ENCODE assay signal across 1 cellular context in the genomic region with DNA sequence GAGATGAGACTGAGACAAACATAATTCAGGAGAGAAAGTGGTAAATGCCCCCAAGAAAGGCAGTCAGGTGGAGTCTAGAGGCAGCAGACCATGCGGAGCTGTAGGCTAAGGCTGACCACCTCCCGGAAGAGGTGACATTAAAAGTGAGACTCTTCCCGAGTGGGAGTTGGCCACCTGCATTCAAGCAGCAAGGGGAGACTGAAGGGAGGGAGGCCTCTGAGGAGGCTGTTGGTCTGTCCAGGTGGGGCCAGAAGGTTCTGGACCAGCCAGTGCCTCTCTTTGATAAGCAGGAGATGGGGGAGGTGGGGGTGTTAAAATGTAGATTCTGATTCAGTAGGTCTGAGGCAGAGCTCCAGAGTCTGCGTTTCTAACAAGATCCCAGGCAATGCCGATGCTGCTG.
TF ChIP-seq lines count a peak whose summit lies in the region.

No MANE protein-coding gene starts in this region.

TF ChIP-seq in H1, 55 proteins besides CTCF, POLR2A, EP300 and RAD21:
- TF ChIP-seq GTF2F1 (IDR thresholded peaks at IDR 0.05; ENCODE audit: borderline replicate concordance, low read depth, low read length) (no peak), ZNF274 (IDR thresholded peaks at IDR 0.05; ENCODE audit: borderline replicate concordance, extremely low read depth, low read length) (no peak), CBX8 (IDR thresholded peaks at IDR 0.05; ENCODE audit: borderline replicate concordance, low read depth, low read length) (no peak), BACH1 (IDR thresholded peaks at IDR 0.05; ENCODE audit: low read length) (no peak), CBX5 (IDR thresholded peaks at IDR 0.05; ENCODE audit: low read depth, low read length) (no peak), SAP30 (IDR thresholded peaks at IDR 0.05; ENCODE audit: insufficient read depth, insufficient replicate concordance, low read length) (no peak), SUZ12 (IDR thresholded peaks at IDR 0.05; ENCODE audit: low read length) (no peak; the same call in 1 of the 2 replicates), HDAC6 (IDR thresholded peaks at IDR 0.05; ENCODE audit: low read depth, low read length) (no peak), FOSL1 (IDR thresholded peaks at IDR 0.05; ENCODE audit: insufficient read depth, low read depth, low read length) (no peak), TCF12 (IDR thresholded peaks at IDR 0.05; ENCODE audit: low read depth, low read length) (no peak), JUN (IDR thresholded peaks at IDR 0.05; ENCODE audit: low read depth, low read length) (no peak), EGR1 (IDR thresholded peaks at IDR 0.05; ENCODE audit: borderline replicate concordance, low read depth, low read length) (no peak), SP2 (IDR thresholded peaks at IDR 0.05; ENCODE audit: low read length) (no peak), JUND (IDR thresholded peaks at IDR 0.05; ENCODE audit: low read length) (no peak), TAF7 (optimal IDR thresholded peaks at IDR 0.05; ENCODE audit: borderline replicate concordance, low read depth, low read length) (no peak)
- TF ChIP-seq, protein P1, sequence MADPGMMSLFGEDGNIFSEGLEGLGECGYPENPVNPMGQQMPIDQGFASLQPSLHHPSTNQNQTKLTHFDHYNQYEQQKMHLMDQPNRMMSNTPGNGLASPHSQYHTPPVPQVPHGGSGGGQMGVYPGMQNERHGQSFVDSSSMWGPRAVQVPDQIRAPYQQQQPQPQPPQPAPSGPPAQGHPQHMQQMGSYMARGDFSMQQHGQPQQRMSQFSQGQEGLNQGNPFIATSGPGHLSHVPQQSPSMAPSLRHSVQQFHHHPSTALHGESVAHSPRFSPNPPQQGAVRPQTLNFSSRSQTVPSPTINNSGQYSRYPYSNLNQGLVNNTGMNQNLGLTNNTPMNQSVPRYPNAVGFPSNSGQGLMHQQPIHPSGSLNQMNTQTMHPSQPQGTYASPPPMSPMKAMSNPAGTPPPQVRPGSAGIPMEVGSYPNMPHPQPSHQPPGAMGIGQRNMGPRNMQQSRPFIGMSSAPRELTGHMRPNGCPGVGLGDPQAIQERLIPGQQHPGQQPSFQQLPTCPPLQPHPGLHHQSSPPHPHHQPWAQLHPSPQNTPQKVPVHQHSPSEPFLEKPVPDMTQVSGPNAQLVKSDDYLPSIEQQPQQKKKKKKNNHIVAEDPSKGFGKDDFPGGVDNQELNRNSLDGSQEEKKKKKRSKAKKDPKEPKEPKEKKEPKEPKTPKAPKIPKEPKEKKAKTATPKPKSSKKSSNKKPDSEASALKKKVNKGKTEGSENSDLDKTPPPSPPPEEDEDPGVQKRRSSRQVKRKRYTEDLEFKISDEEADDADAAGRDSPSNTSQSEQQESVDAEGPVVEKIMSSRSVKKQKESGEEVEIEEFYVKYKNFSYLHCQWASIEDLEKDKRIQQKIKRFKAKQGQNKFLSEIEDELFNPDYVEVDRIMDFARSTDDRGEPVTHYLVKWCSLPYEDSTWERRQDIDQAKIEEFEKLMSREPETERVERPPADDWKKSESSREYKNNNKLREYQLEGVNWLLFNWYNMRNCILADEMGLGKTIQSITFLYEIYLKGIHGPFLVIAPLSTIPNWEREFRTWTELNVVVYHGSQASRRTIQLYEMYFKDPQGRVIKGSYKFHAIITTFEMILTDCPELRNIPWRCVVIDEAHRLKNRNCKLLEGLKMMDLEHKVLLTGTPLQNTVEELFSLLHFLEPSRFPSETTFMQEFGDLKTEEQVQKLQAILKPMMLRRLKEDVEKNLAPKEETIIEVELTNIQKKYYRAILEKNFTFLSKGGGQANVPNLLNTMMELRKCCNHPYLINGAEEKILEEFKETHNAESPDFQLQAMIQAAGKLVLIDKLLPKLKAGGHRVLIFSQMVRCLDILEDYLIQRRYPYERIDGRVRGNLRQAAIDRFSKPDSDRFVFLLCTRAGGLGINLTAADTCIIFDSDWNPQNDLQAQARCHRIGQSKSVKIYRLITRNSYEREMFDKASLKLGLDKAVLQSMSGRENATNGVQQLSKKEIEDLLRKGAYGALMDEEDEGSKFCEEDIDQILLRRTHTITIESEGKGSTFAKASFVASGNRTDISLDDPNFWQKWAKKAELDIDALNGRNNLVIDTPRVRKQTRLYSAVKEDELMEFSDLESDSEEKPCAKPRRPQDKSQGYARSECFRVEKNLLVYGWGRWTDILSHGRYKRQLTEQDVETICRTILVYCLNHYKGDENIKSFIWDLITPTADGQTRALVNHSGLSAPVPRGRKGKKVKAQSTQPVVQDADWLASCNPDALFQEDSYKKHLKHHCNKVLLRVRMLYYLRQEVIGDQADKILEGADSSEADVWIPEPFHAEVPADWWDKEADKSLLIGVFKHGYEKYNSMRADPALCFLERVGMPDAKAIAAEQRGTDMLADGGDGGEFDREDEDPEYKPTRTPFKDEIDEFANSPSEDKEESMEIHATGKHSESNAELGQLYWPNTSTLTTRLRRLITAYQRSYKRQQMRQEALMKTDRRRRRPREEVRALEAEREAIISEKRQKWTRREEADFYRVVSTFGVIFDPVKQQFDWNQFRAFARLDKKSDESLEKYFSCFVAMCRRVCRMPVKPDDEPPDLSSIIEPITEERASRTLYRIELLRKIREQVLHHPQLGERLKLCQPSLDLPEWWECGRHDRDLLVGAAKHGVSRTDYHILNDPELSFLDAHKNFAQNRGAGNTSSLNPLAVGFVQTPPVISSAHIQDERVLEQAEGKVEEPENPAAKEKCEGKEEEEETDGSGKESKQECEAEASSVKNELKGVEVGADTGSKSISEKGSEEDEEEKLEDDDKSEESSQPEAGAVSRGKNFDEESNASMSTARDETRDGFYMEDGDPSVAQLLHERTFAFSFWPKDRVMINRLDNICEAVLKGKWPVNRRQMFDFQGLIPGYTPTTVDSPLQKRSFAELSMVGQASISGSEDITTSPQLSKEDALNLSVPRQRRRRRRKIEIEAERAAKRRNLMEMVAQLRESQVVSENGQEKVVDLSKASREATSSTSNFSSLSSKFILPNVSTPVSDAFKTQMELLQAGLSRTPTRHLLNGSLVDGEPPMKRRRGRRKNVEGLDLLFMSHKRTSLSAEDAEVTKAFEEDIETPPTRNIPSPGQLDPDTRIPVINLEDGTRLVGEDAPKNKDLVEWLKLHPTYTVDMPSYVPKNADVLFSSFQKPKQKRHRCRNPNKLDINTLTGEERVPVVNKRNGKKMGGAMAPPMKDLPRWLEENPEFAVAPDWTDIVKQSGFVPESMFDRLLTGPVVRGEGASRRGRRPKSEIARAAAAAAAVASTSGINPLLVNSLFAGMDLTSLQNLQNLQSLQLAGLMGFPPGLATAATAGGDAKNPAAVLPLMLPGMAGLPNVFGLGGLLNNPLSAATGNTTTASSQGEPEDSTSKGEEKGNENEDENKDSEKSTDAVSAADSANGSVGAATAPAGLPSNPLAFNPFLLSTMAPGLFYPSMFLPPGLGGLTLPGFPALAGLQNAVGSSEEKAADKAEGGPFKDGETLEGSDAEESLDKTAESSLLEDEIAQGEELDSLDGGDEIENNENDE (IDR thresholded peaks at IDR 0.05; ENCODE audit: insufficient replicate concordance, low read length) = no peak
- TF ChIP-seq, protein P2, sequence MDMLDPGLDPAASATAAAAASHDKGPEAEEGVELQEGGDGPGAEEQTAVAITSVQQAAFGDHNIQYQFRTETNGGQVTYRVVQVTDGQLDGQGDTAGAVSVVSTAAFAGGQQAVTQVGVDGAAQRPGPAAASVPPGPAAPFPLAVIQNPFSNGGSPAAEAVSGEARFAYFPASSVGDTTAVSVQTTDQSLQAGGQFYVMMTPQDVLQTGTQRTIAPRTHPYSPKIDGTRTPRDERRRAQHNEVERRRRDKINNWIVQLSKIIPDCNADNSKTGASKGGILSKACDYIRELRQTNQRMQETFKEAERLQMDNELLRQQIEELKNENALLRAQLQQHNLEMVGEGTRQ (IDR thresholded peaks at IDR 0.05; ENCODE audit: low read length) = no peak
- TF ChIP-seq, protein P3, sequence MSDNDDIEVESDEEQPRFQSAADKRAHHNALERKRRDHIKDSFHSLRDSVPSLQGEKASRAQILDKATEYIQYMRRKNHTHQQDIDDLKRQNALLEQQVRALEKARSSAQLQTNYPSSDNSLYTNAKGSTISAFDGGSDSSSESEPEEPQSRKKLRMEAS (IDR thresholded peaks at IDR 0.05) = no peak
TF ChIP-seq in H1: peak in this region for 0.
